ENCODE assay signal across 10 cellular contexts in genomic region chr9:133083688-133084087, GRCh38. TPM values are rescaled to one million over a fixed set of nuclear protein-coding genes. Genes with fewer than 3 reads are reported as not detected.
DNase-seq lines count a peak whose midpoint lies in the region; ATAC-seq, FAIRE-seq and TF ChIP-seq lines count a peak whose summit lies in the region.
"Not testable (repeated sequence)": the region's sequence is repeated elsewhere in the genome, so short reads cannot be mapped to it uniquely, and the experiment has no call there.
"Had no signal": no experiment of that assay in that cellular context is flagged by ENCODE, and none has a peak within 500 bp of the region (broad histone marks: within the 10 kb centered on the region; RNA-seq: fewer than 3 reads in every experiment).

No MANE protein-coding gene starts in this region.

- H3K36me3 ChIP-seq in BLaER1 treated with 17β-estradiol and CSF1 and Interleukin-3, amounts not matched to agents 10 nM and 100 nM; RWPE2 (ENCODE audit: low read depth); body of pancreas (replicated peaks in 1 of 2; ENCODE audit: insufficient read depth in 1 of 2, low read depth in 2 of 2); kidney (ENCODE audit: control insufficient read depth in 1 of 2, insufficient read depth in 2 of 2, low read length in 2 of 2); upper lobe of right lung: not testable (repeated sequence)

- H3K4me3 ChIP-seq in BLaER1 treated with 17β-estradiol and CSF1 and Interleukin-3, amounts not matched to agents 10 nM and 100 nM; RWPE2 (ENCODE audit: severe bottlenecking); body of pancreas; epithelial cell of esophagus (ENCODE audit: low read length); kidney (ENCODE audit: low read length in 2 of 2); upper lobe of right lung: not testable (repeated sequence)

- not testable (repeated sequence) for H3K36me3 Mint-ChIP-seq in natural killer cell treated with Interleukin-12 subunit alpha and Interleukin-12 subunit beta and Interleukin-15 and Interleukin-18, amount 100 ng/mL, for 72 hours

- H3K4me2 ChIP-seq in BLaER1 treated with 17β-estradiol and CSF1 and Interleukin-3, amounts not matched to agents 10 nM and 100 nM, result peak overlapping the region in 7 of 11 experiments; percentile 18 to 36 (median 32); a peak in 5 of 22 replicates

- DNase-seq in RWPE2 (ENCODE audit: low spot score), result not testable (repeated sequence)
- DNase-seq in body of pancreas (peak in 1 of 4 donors; percentile 40), epithelial cell of esophagus (ENCODE audit: low read depth) (peak; percentile 31), kidney (peak; percentile 51), upper lobe of right lung (peak; percentile 46)
- peak; percentile 18 for DNase-seq in natural killer cell treated with Interleukin-12 subunit alpha and Interleukin-12 subunit beta and Interleukin-15 and Interleukin-18, amount 100 ng/mL, for 72 hours (ENCODE audit: low spot score)

- not testable (repeated sequence) for FAIRE-seq in kidney (lab: Jason Lieb, UNC)

- intact Hi-C loops in body of pancreas (cut with DNase I); kidney (cut with DNase I); upper lobe of right lung (cut with DNase I): not testable (repeated sequence)

- H3K9ac ChIP-seq in BLaER1 treated with 17β-estradiol and CSF1 and Interleukin-3, amounts not matched to agents 10 nM and 100 nM; kidney (ENCODE audit: low read length in 2 of 2): not testable (repeated sequence)

- not testable (repeated sequence) for H3K27me3 Mint-ChIP-seq in natural killer cell treated with Interleukin-12 subunit alpha and Interleukin-12 subunit beta and Interleukin-15 and Interleukin-18, amount 100 ng/mL, for 72 hours

- not testable (repeated sequence) for H3K4me1 Mint-ChIP-seq in natural killer cell treated with Interleukin-12 subunit alpha and Interleukin-12 subunit beta and Interleukin-15 and Interleukin-18, amount 100 ng/mL, for 72 hours (ENCODE audit: low read depth in 2 of 2)

- 27 to 34% methylated on average over 4 to 6 of the region's 9 CpGs for WGBS in body of pancreas, 2 donors

- not testable (repeated sequence) for H3K4me3 Mint-ChIP-seq in natural killer cell treated with Interleukin-12 subunit alpha and Interleukin-12 subunit beta and Interleukin-15 and Interleukin-18, amount 100 ng/mL, for 72 hours

- H3K27ac ChIP-seq in BLaER1 treated with 17β-estradiol and CSF1 and Interleukin-3, amounts not matched to agents 10 nM and 100 nM, result peak overlapping the region in 2 of 11 experiments; percentile 25 to 40; a peak in 1 of 22 replicates
- not testable (repeated sequence) for H3K27ac ChIP-seq in RWPE2 (ENCODE audit: poor library complexity, severe bottlenecking); kidney (ENCODE audit: low read depth in 2 of 2, low read length in 2 of 2); upper lobe of right lung
- peak overlapping the region in 3 of 4 donors; percentile 25 to 52 (median 41) for H3K27ac ChIP-seq in body of pancreas

- TF ChIP-seq CTCF in RWPE2 (IDR thresholded peaks at IDR 0.05; ENCODE audit: poor library complexity, severe bottlenecking); body of pancreas (IDR thresholded peaks at IDR 0.05); epithelial cell of esophagus (IDR thresholded peaks at IDR 0.05; ENCODE audit: insufficient read depth, low read depth, low read length, missing control alignments); kidney (IDR thresholded peaks at IDR 0.05; ENCODE audit: borderline replicate concordance, extremely low read depth, insufficient read depth); upper lobe of right lung (IDR thresholded peaks at IDR 0.05): not testable (repeated sequence)

- H3K27me3 ChIP-seq in BLaER1 treated with 17β-estradiol and CSF1 and Interleukin-3, amounts not matched to agents 10 nM and 100 nM; RWPE2 (ENCODE audit: insufficient read depth, poor library complexity, severe bottlenecking); body of pancreas; upper lobe of right lung: not testable (repeated sequence)

- ATAC-seq in RWPE2 (ENCODE audit: low read depth), result peak; percentile 58; the same call in 2 of the 3 replicates
- ATAC-seq in body of pancreas; natural killer cell treated with Interleukin-12 subunit alpha and Interleukin-12 subunit beta and Interleukin-15 and Interleukin-18, amount 100 ng/mL, for 72 hours; upper lobe of right lung: not testable (repeated sequence)

- H3K9me3 ChIP-seq in BLaER1 treated with 17β-estradiol and CSF1 and Interleukin-3, amounts not matched to agents 10 nM and 100 nM (replicated peaks in 1 of 11); RWPE2 (ENCODE audit: severe bottlenecking); body of pancreas; kidney (ENCODE audit: control insufficient read depth in 1 of 2, low read length in 2 of 2); upper lobe of right lung: not testable (repeated sequence)

- peaks cover 0 to 44% (median 35%) of the 10 kb centered on the region in 10 experiments; a peak in 16 of 20 replicates for H3K4me1 ChIP-seq in BLaER1 treated with 17β-estradiol and CSF1 and Interleukin-3, amounts not matched to agents 10 nM and 100 nM
- H3K4me1 ChIP-seq in RWPE2 (ENCODE audit: insufficient read depth, poor library complexity, severe bottlenecking); kidney (ENCODE audit: control insufficient read depth in 1 of 2, insufficient read depth in 1 of 2, low read depth in 1 of 2, low read length in 2 of 2); upper lobe of right lung: not testable (repeated sequence)
- peaks cover 15% of the 10 kb centered on the region for H3K4me1 ChIP-seq in body of pancreas

- H3K9me3 Mint-ChIP-seq in natural killer cell treated with Interleukin-12 subunit alpha and Interleukin-12 subunit beta and Interleukin-15 and Interleukin-18, amount 100 ng/mL, for 72 hours, result not testable (repeated sequence)

- not testable (repeated sequence) for H4K20me1 ChIP-seq in BLaER1 treated with 17β-estradiol and CSF1 and Interleukin-3, amounts not matched to agents 10 nM and 100 nM

- H3K27ac Mint-ChIP-seq in natural killer cell treated with Interleukin-12 subunit alpha and Interleukin-12 subunit beta and Interleukin-15 and Interleukin-18, amount 100 ng/mL, for 72 hours, result not testable (repeated sequence)

- TF ChIP-seq POLR2A in body of pancreas (IDR thresholded peaks at IDR 0.05), result peak; percentile 14 to 63 (median 55)

RNA-seq across cellular contexts. Expression of gene CEL, which starts 21.9 kb away (rescaled TPM):
- total RNA-seq in body of pancreas (1,000 to 10,000 TPM; 8,438 to 9,209 TPM), kidney (1.0 TPM), upper lobe of right lung (0.75 TPM)
- polyA plus RNA-seq in kidney (ENCODE audit: insufficient read depth, low read depth, low replicate concordance), result 16.7 TPM
- 1 to 10 TPM in 1 of 2 donors, under 1 TPM in 1; 0.95 to 2.1 TPM for total RNA-seq in natural killer cell treated with Interleukin-12 subunit alpha and Interleukin-12 subunit beta and Interleukin-15 and Interleukin-18, amount 100 ng/mL, for 72 hours
- polyA plus RNA-seq: CD14-positive monocyte; CD4-positive, CD25-positive, alpha-beta regulatory T cell; CD8-positive, alpha-beta memory T cell had no signal

RNA-seq across cellular contexts. Expression of gene RALGDS, which starts 37.4 kb away (rescaled TPM):
- total RNA-seq in body of pancreas (10 to 100 TPM; 27.8 to 64.6 TPM), kidney (43.3 TPM), upper lobe of right lung (66.3 TPM)
- 13.0 TPM for polyA plus RNA-seq in kidney (ENCODE audit: insufficient read depth, low read depth, low replicate concordance)
- total RNA-seq in natural killer cell treated with Interleukin-12 subunit alpha and Interleukin-12 subunit beta and Interleukin-15 and Interleukin-18, amount 100 ng/mL, for 72 hours, result 100 to 1,000 TPM; 138 to 159 TPM

RNA-seq across cellular contexts. Expression of gene GTF3C5, which starts 52.9 kb away (rescaled TPM):
- total RNA-seq in body of pancreas, result 10 to 100 TPM; 43.1 to 57.7 TPM
- 47.7 TPM for total RNA-seq in kidney
- 38.0 TPM for polyA plus RNA-seq in kidney (ENCODE audit: insufficient read depth, low read depth, low replicate concordance)
- total RNA-seq in natural killer cell treated with Interleukin-12 subunit alpha and Interleukin-12 subunit beta and Interleukin-15 and Interleukin-18, amount 100 ng/mL, for 72 hours, result 10 to 100 TPM; 69.2 to 81.4 TPM
- 41.7 TPM for total RNA-seq in upper lobe of right lung

Comparison
In these comparisons a context has a peak if more than half of its experiments do, and no peak if none do; other contexts are left out.
1. RNA of gene CEL, which starts 21.9 kb away (total RNA-seq): 8,438 to 9,209 TPM in body of pancreas; 0.95 to 2.1 TPM in natural killer cell treated with Interleukin-12 subunit alpha and Interleukin-12 subunit beta and Interleukin-15 and Interleukin-18, amount 100 ng/mL, for 72 hours, 1.0 TPM in kidney (single experiment) and 0.75 TPM in upper lobe of right lung (single experiment); every median in the first group is over 1,000 times any median in the second.